ENCODE assay signal across 24 cellular contexts in the genomic region with DNA sequence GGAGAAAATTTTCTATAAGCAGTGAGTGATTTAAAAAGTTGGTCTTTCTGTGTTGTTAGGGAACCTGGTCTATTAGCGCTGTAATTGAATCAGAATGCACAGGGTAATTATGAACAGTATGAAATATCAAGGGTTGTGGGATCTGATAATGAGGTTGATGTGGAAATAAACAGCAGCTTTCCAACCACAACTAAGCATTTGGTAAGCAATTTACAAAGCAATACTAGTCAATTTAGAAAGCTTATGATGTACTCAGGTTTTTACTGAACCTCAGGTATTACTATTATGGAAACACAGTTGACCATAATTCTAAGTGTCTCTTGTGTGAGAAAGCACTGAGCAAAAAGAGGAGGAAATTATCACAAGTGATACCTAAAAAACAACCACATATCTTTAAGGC. TPM values are rescaled to one million over a fixed set of nuclear protein-coding genes. Genes with fewer than 3 reads are reported as not detected.
DNase-seq lines count a peak whose midpoint lies in the region; ATAC-seq lines count a peak whose summit lies in the region.
"Had no signal": no experiment of that assay in that cellular context is flagged by ENCODE, and none has a peak within 500 bp of the region (broad histone marks: within the 10 kb centered on the region; RNA-seq: fewer than 3 reads in every experiment).

No MANE protein-coding gene starts in this region.

- no peaks in the 10 kb centered on the region for H3K36me3 ChIP-seq in CD4-positive, alpha-beta memory T cell (ENCODE audit: insufficient read depth, low read length)
- no peaks in the 10 kb centered on the region for H3K36me3 ChIP-seq in naive thymus-derived CD4-positive, alpha-beta T cell (ENCODE audit: control insufficient read depth in 2 of 3, insufficient read depth in 3 of 3, low read length in 3 of 3)
- H3K36me3 ChIP-seq: BLaER1, MG63 had no signal

- H3K9me3 ChIP-seq in CD4-positive, alpha-beta memory T cell (ENCODE audit: control insufficient read depth in 1 of 2, low read length in 2 of 2): no peaks in the 10 kb centered on the region
- H3K9me3 ChIP-seq in naive thymus-derived CD4-positive, alpha-beta T cell (ENCODE audit: control insufficient read depth in 2 of 3, low read length in 3 of 3): no peaks in the 10 kb centered on the region
- H3K9me3 ChIP-seq: BLaER1, MG63 had no signal

- DNase-seq in activated CD4-positive, CD25-positive, alpha-beta regulatory T cell treated with anti-CD3 and anti-CD28 coated beads, Interleukin-2, amount 50 U/mL, for 72 hours: no peak
- peak in 3 of 5 donors; percentile 52 to 55 (median 53) for DNase-seq in CD4-positive, alpha-beta memory T cell
- no peak for DNase-seq in activated CD8-positive, alpha-beta T cell treated with anti-CD3 and anti-CD28 coated beads, Interleukin-2, amount 10 ng/mL, durations not matched to agents 7 days and 5 days
- DNase-seq in naive thymus-derived CD4-positive, alpha-beta T cell: no peak
- DNase-seq in NK-92 treated with Interleukin-12 subunit alpha and Interleukin-12 subunit beta, amount 100 ng/mL, for 24 hours (lab: John Stamatoyannopoulos, UW): no peak
- DNase-seq: ACHN, DMS53, GM23248, H9, HFFc6, MG63, NCI-H1417, NCI-H1694 treated with DMSO at 0.1 percent for 48 hours, NCI-H446, NCI-H526, PC-3, RPMI8226, SHP77 treated with DMSO at 0.1 percent for 48 hours had no signal

- POLR2A ChIA-PET in CD4-positive, alpha-beta memory T cell (lab: Charles Lee; ENCODE audit: partially characterized antibody): interaction anchor here (0.7 to 12.9 kb wide), 6 partner anchors 8 to 88 kb away, joined by 3 to 698 read pairs (median 12); partner anchors contain the start of genes METTL4, NDC80 and SMCHD1
- POLR2A ChIA-PET in activated CD8-positive, alpha-beta T cell treated with anti-CD3 and anti-CD28 coated beads, Interleukin-2, amount 10 ng/mL, durations not matched to agents 7 days and 5 days (lab: Charles Lee): interaction anchor here (0.6 to 11.8 kb wide), 2 partner anchors 13 to 90 kb away, joined by 9 to 295 read pairs; partner anchors contain the start of gene SMCHD1
- POLR2A ChIA-PET in naive thymus-derived CD4-positive, alpha-beta T cell (lab: Charles Lee): interaction anchor here (0.7 to 13.4 kb wide), 4 partner anchors 8 to 17 kb away, joined by 3 to 424 read pairs (median 28); partner anchors contain the start of gene SMCHD1

- H3K4me3 Mint-ChIP-seq in CD4-positive, alpha-beta memory T cell: no peak overlapping the region
- H3K4me3 Mint-ChIP-seq in activated CD8-positive, alpha-beta T cell treated with anti-CD3 and anti-CD28 coated beads, Interleukin-2, amount 10 ng/mL, durations not matched to agents 7 days and 5 days: no peak overlapping the region
- no peak overlapping the region for H3K4me3 Mint-ChIP-seq in naive thymus-derived CD4-positive, alpha-beta T cell
- H3K4me3 Mint-ChIP-seq: H9, HFFc6 had no signal

- peak overlapping the region; percentile 8 for H3K27ac ChIP-seq in CD4-positive, alpha-beta memory T cell (ENCODE audit: low read depth, low read length)
- H3K27ac ChIP-seq in naive thymus-derived CD4-positive, alpha-beta T cell (ENCODE audit: low read depth, low read length): no peak overlapping the region
- H3K27ac ChIP-seq: 22Rv1, BLaER1, GM23248, SK-N-MC had no signal

- peaks cover 67% of the 10 kb centered on the region for H3K4me1 ChIP-seq in CD4-positive, alpha-beta memory T cell (ENCODE audit: insufficient read depth, low read length)
- peaks cover 48 to 49% of the 10 kb centered on the region in 2 donors for H3K4me1 ChIP-seq in naive thymus-derived CD4-positive, alpha-beta T cell (ENCODE audit: control insufficient read depth in 2 of 2, insufficient read depth in 2 of 2, low read length in 2 of 2)

- H3K4me3 ChIP-seq in CD4-positive, alpha-beta memory T cell (ENCODE audit: low read length in 2 of 2): no peak overlapping the region
- no peak overlapping the region for H3K4me3 ChIP-seq in naive thymus-derived CD4-positive, alpha-beta T cell (ENCODE audit: low read length)
- H3K4me3 ChIP-seq: BLaER1, GM23248, MG63, SK-N-MC had no signal

- no peaks in the 10 kb centered on the region for H3K36me3 Mint-ChIP-seq in CD4-positive, alpha-beta memory T cell
- H3K36me3 Mint-ChIP-seq in activated CD8-positive, alpha-beta T cell treated with anti-CD3 and anti-CD28 coated beads, Interleukin-2, amount 10 ng/mL, durations not matched to agents 7 days and 5 days (ENCODE audit: low read depth): peaks cover 5% of the 10 kb centered on the region
- peaks cover 0 to 14% (median 0%) of the 10 kb centered on the region in 5 donors for H3K36me3 Mint-ChIP-seq in naive thymus-derived CD4-positive, alpha-beta T cell

- no peaks in the 10 kb centered on the region for H3K27me3 ChIP-seq in CD4-positive, alpha-beta memory T cell (ENCODE audit: insufficient read depth, low read length)
- no peaks in the 10 kb centered on the region for H3K27me3 ChIP-seq in naive thymus-derived CD4-positive, alpha-beta T cell (ENCODE audit: control insufficient read depth in 2 of 2, insufficient read depth in 2 of 2, low read length in 2 of 2)
- H3K27me3 ChIP-seq: BLaER1, MG63 had no signal

- ATAC-seq in activated CD4-positive, CD25-positive, alpha-beta regulatory T cell treated with anti-CD3 and anti-CD28 coated beads, Interleukin-2, amount 50 U/mL, for 24 hours: peak; percentile 41 to 52
- ATAC-seq in activated CD8-positive, alpha-beta T cell treated with anti-CD3 and anti-CD28 coated beads, Interleukin-2, amount 10 ng/mL, durations not matched to agents 7 days and 5 days: peak; percentile 13
- ATAC-seq in naive thymus-derived CD4-positive, alpha-beta T cell: peak; percentile 41
- ATAC-seq in GM19455 (IDR thresholded peaks at IDR 0.05; ENCODE audit: unreplicated experiment) (no peak), GM21447 (IDR thresholded peaks at IDR 0.05; ENCODE audit: unreplicated experiment) (no peak)
- ATAC-seq: PC-3 had no signal

- H3K27ac Mint-ChIP-seq in CD4-positive, alpha-beta memory T cell: no peak overlapping the region
- H3K27ac Mint-ChIP-seq in activated CD8-positive, alpha-beta T cell treated with anti-CD3 and anti-CD28 coated beads, Interleukin-2, amount 10 ng/mL, durations not matched to agents 7 days and 5 days: no peak overlapping the region
- no peak overlapping the region for H3K27ac Mint-ChIP-seq in naive thymus-derived CD4-positive, alpha-beta T cell
- H3K27ac Mint-ChIP-seq: H9, HFFc6 had no signal

- CTCF ChIA-PET in CD4-positive, alpha-beta memory T cell (lab: Charles Lee; ENCODE audit: partially characterized antibody): interaction anchor here (0.6 to 1.7 kb wide), 3 partner anchors 9 to 580 kb away, joined by 4 to 5 read pairs (median 4); no protein-coding TSS in a partner anchor
- CTCF ChIA-PET in activated CD8-positive, alpha-beta T cell treated with anti-CD3 and anti-CD28 coated beads, Interleukin-2, amount 10 ng/mL, durations not matched to agents 7 days and 5 days (lab: Charles Lee): interaction anchor here (1.0 kb wide), 1 partner anchor 9 kb away, joined by 4 read pairs; no protein-coding TSS in a partner anchor
- CTCF ChIA-PET in naive thymus-derived CD4-positive, alpha-beta T cell (lab: Charles Lee): no interaction called here

- no peaks in the 10 kb centered on the region for H3K9me3 Mint-ChIP-seq in CD4-positive, alpha-beta memory T cell
- H3K9me3 Mint-ChIP-seq in activated CD8-positive, alpha-beta T cell treated with anti-CD3 and anti-CD28 coated beads, Interleukin-2, amount 10 ng/mL, durations not matched to agents 7 days and 5 days (ENCODE audit: insufficient read depth): no peaks in the 10 kb centered on the region
- peaks cover 0 to 1% (median 0%) of the 10 kb centered on the region in 11 donors for H3K9me3 Mint-ChIP-seq in naive thymus-derived CD4-positive, alpha-beta T cell
- H3K9me3 Mint-ChIP-seq: H9, HFFc6 had no signal

- H3K4me1 Mint-ChIP-seq in CD4-positive, alpha-beta memory T cell: peaks cover 15 to 31% (median 21%) of the 10 kb centered on the region in 4 donors
- H3K4me1 Mint-ChIP-seq in activated CD8-positive, alpha-beta T cell treated with anti-CD3 and anti-CD28 coated beads, Interleukin-2, amount 10 ng/mL, durations not matched to agents 7 days and 5 days (ENCODE audit: low read depth): peaks cover 24% of the 10 kb centered on the region
- H3K4me1 Mint-ChIP-seq in naive thymus-derived CD4-positive, alpha-beta T cell: peaks cover 9 to 28% (median 24%) of the 10 kb centered on the region in 7 donors
- H3K4me1 Mint-ChIP-seq: H9 had no signal

- H3K27me3 Mint-ChIP-seq in CD4-positive, alpha-beta memory T cell: no peaks in the 10 kb centered on the region
- no peaks in the 10 kb centered on the region for H3K27me3 Mint-ChIP-seq in activated CD8-positive, alpha-beta T cell treated with anti-CD3 and anti-CD28 coated beads, Interleukin-2, amount 10 ng/mL, durations not matched to agents 7 days and 5 days (ENCODE audit: low read depth)
- H3K27me3 Mint-ChIP-seq in naive thymus-derived CD4-positive, alpha-beta T cell: no peaks in the 10 kb centered on the region

- intact Hi-C loops in CD4-positive, alpha-beta memory T cell (cut with micrococcal nuclease): no loop called here
- intact Hi-C loops in naive thymus-derived CD4-positive, alpha-beta T cell (cut with micrococcal nuclease): loop anchor here in 1 of 2 donors (1.0 to 10.0 kb wide), 3 partner anchors 8 to 1830 kb away; partner anchors contain the start of gene YES1

RNA-seq across cellular contexts. Expression of gene SMCHD1, which starts 11.0 kb away (rescaled TPM):
- total RNA-seq in CD4-positive, alpha-beta memory T cell: 100 to 1,000 TPM; 268 to 288 TPM
- 10 to 100 TPM; 22.1 to 60.9 TPM for polyA plus RNA-seq in CD4-positive, alpha-beta memory T cell
- 100 to 1,000 TPM; 137 to 142 TPM for total RNA-seq in activated CD8-positive, alpha-beta T cell treated with anti-CD3 and anti-CD28 coated beads, Interleukin-2, amount 10 ng/mL, durations not matched to agents 7 days and 5 days
- total RNA-seq in naive thymus-derived CD4-positive, alpha-beta T cell: 100 to 1,000 TPM; 181 to 305 (median 236) TPM
- 10 to 100 TPM; 41.4 to 51.5 TPM for polyA plus RNA-seq in naive thymus-derived CD4-positive, alpha-beta T cell

Comparison
In these comparisons a context has a peak if more than half of its experiments do, and no peak if none do; other contexts are left out.
1. ATAC-seq: peak in activated CD4-positive, CD25-positive, alpha-beta regulatory T cell treated with anti-CD3 and anti-CD28 coated beads, Interleukin-2, amount 50 U/mL, for 24 hours (2 of 2), activated CD8-positive, alpha-beta T cell treated with anti-CD3 and anti-CD28 coated beads, Interleukin-2, amount 10 ng/mL, durations not matched to agents 7 days and 5 days (single experiment) and naive thymus-derived CD4-positive, alpha-beta T cell (single experiment); none in GM19455 (single experiment) and GM21447 (single experiment).
2. DNase-seq: peak in CD4-positive, alpha-beta memory T cell (3 of 5); none in activated CD4-positive, CD25-positive, alpha-beta regulatory T cell treated with anti-CD3 and anti-CD28 coated beads, Interleukin-2, amount 50 U/mL, for 72 hours (single experiment), activated CD8-positive, alpha-beta T cell treated with anti-CD3 and anti-CD28 coated beads, Interleukin-2, amount 10 ng/mL, durations not matched to agents 7 days and 5 days (single experiment), naive thymus-derived CD4-positive, alpha-beta T cell (0 of 9) and NK-92 treated with Interleukin-12 subunit alpha and Interleukin-12 subunit beta, amount 100 ng/mL, for 24 hours (single experiment).